ENCODE assay signal across 14 cellular contexts in the genomic region with DNA sequence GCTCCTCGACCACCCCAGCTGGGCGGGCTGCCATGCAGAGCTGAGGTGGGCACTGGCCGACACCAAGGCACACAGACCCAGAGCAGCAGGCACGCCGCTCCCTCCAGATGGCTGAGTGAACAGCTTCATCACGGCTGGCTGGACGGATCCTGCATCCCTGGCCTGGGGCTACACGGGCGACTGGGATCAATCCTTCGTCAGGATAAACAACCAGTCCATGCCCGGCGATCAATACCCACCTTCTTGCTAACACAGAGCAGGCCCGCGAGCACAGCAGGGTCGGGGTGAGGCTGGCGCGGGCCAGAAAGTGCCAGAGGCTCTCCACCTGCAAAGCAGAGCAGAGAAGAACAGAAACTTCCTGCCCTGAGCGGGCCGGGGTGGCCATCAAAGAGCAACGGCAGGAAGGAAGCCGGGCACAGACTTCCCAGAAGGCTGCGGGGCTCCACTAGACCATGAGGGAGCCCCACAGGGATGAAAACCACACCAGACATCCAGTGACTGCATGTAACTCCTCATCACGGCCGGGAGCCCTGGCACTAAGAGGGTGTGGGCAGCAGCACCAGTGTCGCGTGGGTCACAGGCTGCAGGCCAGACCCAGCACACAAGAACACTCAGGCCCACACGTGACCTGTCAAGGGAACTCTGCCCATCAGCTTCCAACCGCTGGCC.
DNase-seq lines count a peak whose midpoint lies in the region; ATAC-seq and TF ChIP-seq lines count a peak whose summit lies in the region.
"Had no signal": no experiment of that assay in that cellular context is flagged by ENCODE, and none has a peak within 500 bp of the region (broad histone marks: within the 10 kb centered on the region; RNA-seq: fewer than 3 reads in every experiment).

No MANE protein-coding gene starts in this region.

- H3K36me3 ChIP-seq in spleen: peaks cover 0 to 57% (median 16%) of the 10 kb centered on the region in 6 donors
- H3K36me3 ChIP-seq in trophoblast cell (ENCODE audit: control insufficient read depth in 1 of 2, insufficient read depth in 2 of 2, low read length in 2 of 2): peaks cover 22 to 34% of the 10 kb centered on the region in 2 experiments
- H3K36me3 ChIP-seq: cardiac muscle cell had no signal

- no peaks in the 10 kb centered on the region for H3K9me3 Mint-ChIP-seq in activated B cell treated with CpG ODN at 0.5 μM for 24 hours
- H3K9me3 Mint-ChIP-seq in natural killer cell treated with Interleukin-12 subunit alpha and Interleukin-12 subunit beta and Interleukin-15 and Interleukin-18, amount 100 ng/mL, for 72 hours: no peaks in the 10 kb centered on the region
- H3K9me3 Mint-ChIP-seq: mesothelial cell of epicardium had no signal

- WGBS in spleen, 5 donors: 37 to 66% (median 57%) methylated on average over 21 to 28 of the region's 28 CpGs
- no CpG with 5 or more reads among the region's 28 CpGs for WGBS in trophoblast cell (ENCODE audit: extremely low coverage, insufficient coverage, insufficient read length)

- H3K27me3 Mint-ChIP-seq in activated B cell treated with CpG ODN at 0.5 μM for 24 hours: no peaks in the 10 kb centered on the region
- peaks cover 0 to 2% of the 10 kb centered on the region in 2 donors for H3K27me3 Mint-ChIP-seq in natural killer cell treated with Interleukin-12 subunit alpha and Interleukin-12 subunit beta and Interleukin-15 and Interleukin-18, amount 100 ng/mL, for 72 hours

- no peak overlapping the region for H3K14ac ChIP-seq in trophoblast cell (ENCODE audit: low read length)

- H2AK5ac ChIP-seq in trophoblast cell (ENCODE audit: low read length): no peak overlapping the region

- DNase-seq in GM19238 (ENCODE audit: insufficient read length, low spot score): peak; percentile 35
- peak; percentile 48 for DNase-seq in activated B cell treated with CpG ODN at 0.5 μM for 24 hours
- DNase-seq in activated naive CD4-positive, alpha-beta T cell treated with Interleukin-2 at 50 U/mL for 16 hours: peak; percentile 8
- peak; percentile 87 for DNase-seq in spleen
- DNase-seq in natural killer cell treated with Interleukin-12 subunit alpha and Interleukin-12 subunit beta and Interleukin-15 and Interleukin-18, amount 100 ng/mL, for 72 hours (ENCODE audit: low spot score): no peak
- DNase-seq in trophoblast cell: no peak
- no peak for DNase-seq in T1000 (lab: John Stamatoyannopoulos, UW)
- DNase-seq in NCI-H1048 (lab: John Stamatoyannopoulos, UW): no peak
- DNase-seq: HCEC 1CT, KG1, NCI-H2171 treated with DMSO at 0.1 percent for 48 hours had no signal

- no peak for TF ChIP-seq CTCF in activated B cell treated with CpG ODN at 0.5 μM for 24 hours (IDR thresholded peaks at IDR 0.05)
- TF ChIP-seq CTCF in spleen (IDR thresholded peaks at IDR 0.05 in 8 of 11, conservative IDR thresholded peaks at IDR 0.05 in 3 of 11): no peak

- H3K27me3 ChIP-seq in spleen (replicated peaks in 1 of 7) (no peaks in the 10 kb centered on the region), trophoblast cell (ENCODE audit: insufficient read depth, low read length) (no peaks in the 10 kb centered on the region)
- H3K27me3 ChIP-seq: cardiac muscle cell had no signal

- H3K4me1 ChIP-seq in spleen (peaks cover 11 to 49% (median 30%) of the 10 kb centered on the region in 6 donors), trophoblast cell (ENCODE audit: control insufficient read depth in 1 of 2, insufficient read depth in 2 of 2, low read length in 2 of 2) (no peaks in the 10 kb centered on the region)

- H3K27ac Mint-ChIP-seq in activated B cell treated with CpG ODN at 0.5 μM for 24 hours: peak overlapping the region; percentile 80
- no peak overlapping the region for H3K27ac Mint-ChIP-seq in natural killer cell treated with Interleukin-12 subunit alpha and Interleukin-12 subunit beta and Interleukin-15 and Interleukin-18, amount 100 ng/mL, for 72 hours
- H3K27ac Mint-ChIP-seq: mesothelial cell of epicardium had no signal

- H3K18ac ChIP-seq in trophoblast cell (ENCODE audit: low read length): no peak overlapping the region

- peaks cover 6% of the 10 kb centered on the region for H3K36me3 Mint-ChIP-seq in activated B cell treated with CpG ODN at 0.5 μM for 24 hours (ENCODE audit: low read depth)
- no peaks in the 10 kb centered on the region for H3K36me3 Mint-ChIP-seq in natural killer cell treated with Interleukin-12 subunit alpha and Interleukin-12 subunit beta and Interleukin-15 and Interleukin-18, amount 100 ng/mL, for 72 hours

- peak overlapping the region in 7 of 8 donors; percentile 17 to 83 (median 48) for H3K27ac ChIP-seq in spleen
- no peak overlapping the region for H3K27ac ChIP-seq in trophoblast cell (ENCODE audit: low read depth, low read length)
- H3K27ac ChIP-seq: cardiac muscle cell, epithelial cell of prostate had no signal

- H2BK12ac ChIP-seq in trophoblast cell (ENCODE audit: low read length): no peak overlapping the region

- intact Hi-C loops in activated B cell treated with CpG ODN at 0.5 μM for 24 hours (cut with micrococcal nuclease) (no loop called here), spleen (cut with DNase I; ENCODE audit: low total_unique reads) (no loop called here)

- CTCF ChIA-PET in activated B cell treated with CpG ODN at 0.5 μM for 24 hours (lab: Charles Lee): no interaction called here

- H2AFZ ChIP-seq in trophoblast cell (ENCODE audit: insufficient read depth, low read length, poor library complexity): no peak overlapping the region

- H3K4me3 ChIP-seq in spleen (peak overlapping the region in 1 of 8 donors; percentile 44), trophoblast cell (ENCODE audit: low read depth, low read length) (no peak overlapping the region)
- H3K4me3 ChIP-seq: cardiac muscle cell had no signal

- peaks cover 50% of the 10 kb centered on the region for H3K4me1 Mint-ChIP-seq in activated B cell treated with CpG ODN at 0.5 μM for 24 hours
- peaks cover 0 to 8% of the 10 kb centered on the region in 2 donors for H3K4me1 Mint-ChIP-seq in natural killer cell treated with Interleukin-12 subunit alpha and Interleukin-12 subunit beta and Interleukin-15 and Interleukin-18, amount 100 ng/mL, for 72 hours (ENCODE audit: low read depth in 2 of 2)

- peak overlapping the region; percentile 51 for H3K4me3 Mint-ChIP-seq in activated B cell treated with CpG ODN at 0.5 μM for 24 hours
- no peak overlapping the region for H3K4me3 Mint-ChIP-seq in natural killer cell treated with Interleukin-12 subunit alpha and Interleukin-12 subunit beta and Interleukin-15 and Interleukin-18, amount 100 ng/mL, for 72 hours
- H3K4me3 Mint-ChIP-seq: mesothelial cell of epicardium had no signal

- no peak overlapping the region for H3K9ac ChIP-seq in trophoblast cell (ENCODE audit: low read length)

- no peak overlapping the region for H3K23ac ChIP-seq in trophoblast cell (ENCODE audit: low read length)

- no peak overlapping the region for H4K8ac ChIP-seq in trophoblast cell (ENCODE audit: low read depth, low read length)

- H4K91ac ChIP-seq in trophoblast cell (ENCODE audit: low read depth, low read length): no peak overlapping the region

- no peaks in the 10 kb centered on the region for H3K79me2 ChIP-seq in trophoblast cell (ENCODE audit: control insufficient read depth, insufficient read depth, low read length, poor library complexity)

- no peak overlapping the region for H2BK120ac ChIP-seq in trophoblast cell (ENCODE audit: insufficient read depth, low read length, poor library complexity)

- H3K79me1 ChIP-seq in trophoblast cell (ENCODE audit: low read length): no peaks in the 10 kb centered on the region

- no peak overlapping the region for H4K12ac ChIP-seq in trophoblast cell (ENCODE audit: low read depth, low read length)

- no peak overlapping the region for H3K4ac ChIP-seq in trophoblast cell (ENCODE audit: low read depth, low read length)

- H2BK5ac ChIP-seq in trophoblast cell (ENCODE audit: low read depth, low read length, poor library complexity): no peak overlapping the region

- ATAC-seq in activated B cell treated with CpG ODN at 0.5 μM for 24 hours (ENCODE audit: low read depth): peak; percentile 91
- ATAC-seq in natural killer cell treated with Interleukin-12 subunit alpha and Interleukin-12 subunit beta and Interleukin-15 and Interleukin-18, amount 100 ng/mL, for 72 hours: no peak

- H3K9me3 ChIP-seq in spleen (no peaks in the 10 kb centered on the region), trophoblast cell (ENCODE audit: insufficient read depth, low read depth, low read length) (peaks cover 3% of the 10 kb centered on the region)

- H3K4me2 ChIP-seq in trophoblast cell (ENCODE audit: low read length): no peak overlapping the region

- no peak for TF ChIP-seq POLR2A in spleen (IDR thresholded peaks at IDR 0.05)

- POLR2A ChIA-PET in activated B cell treated with CpG ODN at 0.5 μM for 24 hours (lab: Charles Lee): interaction anchor here (0.8 to 1.2 kb wide), 2 partner anchors 26 to 50 kb away, joined by 3 to 4 read pairs; no protein-coding TSS in a partner anchor

Comparison
In these comparisons a context has a peak if more than half of its experiments do, and no peak if none do; other contexts are left out.
1. DNase-seq: peak in GM19238 (single experiment), activated B cell treated with CpG ODN at 0.5 μM for 24 hours (single experiment), activated naive CD4-positive, alpha-beta T cell treated with Interleukin-2 at 50 U/mL for 16 hours (single experiment) and spleen (single experiment); none in natural killer cell treated with Interleukin-12 subunit alpha and Interleukin-12 subunit beta and Interleukin-15 and Interleukin-18, amount 100 ng/mL, for 72 hours (single experiment), trophoblast cell (0 of 2), T1000 (single experiment) and NCI-H1048 (single experiment).